9 cellular contexts compared by ENCODE assay signal in the genomic region with DNA sequence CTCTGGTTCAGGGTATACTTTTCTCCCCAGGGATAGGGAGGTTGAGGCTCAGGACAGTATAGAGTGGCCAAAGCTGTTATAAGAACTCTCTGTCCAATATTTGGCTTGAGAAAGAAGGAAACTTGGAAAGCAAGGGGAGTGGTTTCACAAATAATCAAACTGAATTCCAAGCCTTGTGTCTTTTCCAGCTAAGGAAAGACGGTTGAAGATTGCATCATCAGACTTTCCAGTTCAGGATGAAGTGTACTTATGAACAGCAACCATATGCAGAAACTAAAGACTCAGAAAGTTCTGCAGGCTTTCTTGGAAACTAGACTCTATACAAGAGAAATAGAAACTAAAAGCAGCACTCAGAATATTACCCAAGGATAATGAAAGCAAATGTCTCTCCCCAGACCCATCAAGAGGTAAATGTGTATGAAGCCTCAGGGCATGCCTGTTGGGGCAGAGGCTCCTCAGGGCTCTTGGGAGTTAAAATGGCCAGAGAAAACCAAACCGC. TPM values are rescaled to one million over a fixed set of nuclear protein-coding genes. Genes with fewer than 3 reads are reported as not detected.
DNase-seq lines count a peak whose midpoint lies in the region; ATAC-seq, FAIRE-seq and TF ChIP-seq lines count a peak whose summit lies in the region.
"Had no signal": no experiment of that assay in that cellular context is flagged by ENCODE, and none has a peak within 500 bp of the region (broad histone marks: within the 10 kb centered on the region; RNA-seq: fewer than 3 reads in every experiment).

No MANE protein-coding gene starts in this region.

- H3K4me3 Mint-ChIP-seq in chondrocyte (ENCODE audit: unreplicated experiment): no peak overlapping the region

- H3K27ac Mint-ChIP-seq in chondrocyte (ENCODE audit: unreplicated experiment): peak overlapping the region; percentile 39

- TF ChIP-seq CTCF in chondrocyte (IDR thresholded peaks at IDR 0.05): no peak

- H3K9me3 Mint-ChIP-seq in chondrocyte (ENCODE audit: low read depth): no peaks in the 10 kb centered on the region
- H3K9me3 Mint-ChIP-seq: brain had no signal

- H3K36me3 Mint-ChIP-seq in chondrocyte (ENCODE audit: low read depth): no peaks in the 10 kb centered on the region
- H3K36me3 Mint-ChIP-seq: brain had no signal

- ATAC-seq in GM19043 (IDR thresholded peaks at IDR 0.05; ENCODE audit: low read depth, unreplicated experiment): peak; percentile 90
- ATAC-seq in HG03457 (IDR thresholded peaks at IDR 0.05; ENCODE audit: unreplicated experiment): peak; percentile 90
- ATAC-seq in stimulated activated naive CD8-positive, alpha-beta T cell treated with anti-CD3 and anti-CD28 coated beads, Interleukin-15, Interleukin-2, amounts not matched to agents 100 U/mL and 50 U/mL, for 24 hours: peak; percentile 81

- peaks cover 47% of the 10 kb centered on the region for H3K27me3 Mint-ChIP-seq in chondrocyte (ENCODE audit: low read depth)

- DNase-seq in chondrocyte (ENCODE audit: low spot score): no peak
- no peak for DNase-seq in stimulated activated naive CD8-positive, alpha-beta T cell treated with anti-CD3 and anti-CD28 coated beads, Interleukin-15, Interleukin-2, amounts not matched to agents 100 U/mL and 50 U/mL, for 24 hours
- no peak for DNase-seq in NCI-H526 (lab: John Stamatoyannopoulos, UW)
- no peak for DNase-seq in NCI-H2081 (lab: John Stamatoyannopoulos, UW)
- no peak for DNase-seq in 8988T

- peaks cover 14% of the 10 kb centered on the region for H3K4me1 Mint-ChIP-seq in chondrocyte (ENCODE audit: low read depth)
- H3K4me1 Mint-ChIP-seq: brain had no signal

- FAIRE-seq in A204.1 (lab: Jason Lieb, UNC): peak; percentile 99

RNA-seq across cellular contexts. Expression of a gene that starts 46.4 kb away (rescaled TPM):
- total RNA-seq in chondrocyte: not detected in 3 replicates
